18 cellular contexts compared by ENCODE assay signal in genomic region chr1:168506204-168506819, GRCh38. TPM values are rescaled to one million over a fixed set of nuclear protein-coding genes. Genes with fewer than 3 reads are reported as not detected.
DNase-seq lines count a peak whose midpoint lies in the region; ATAC-seq, FAIRE-seq and TF ChIP-seq lines count a peak whose summit lies in the region.
"Had no signal": no experiment of that assay in that cellular context is flagged by ENCODE, and none has a peak within 500 bp of the region (broad histone marks: within the 10 kb centered on the region; RNA-seq: fewer than 3 reads in every experiment).

No MANE protein-coding gene starts in this region.

- H3K27me3 Mint-ChIP-seq in astrocyte (ENCODE audit: low read depth, unreplicated experiment), result peaks cover 12% of the 10 kb centered on the region

- TF ChIP-seq CTCF in AG09309 (IDR thresholded peaks at IDR 0.05; ENCODE audit: control insufficient read depth, insufficient read depth, low read depth, low read length, missing control alignments) (no peak), astrocyte (IDR thresholded peaks at IDR 0.05; ENCODE audit: insufficient read depth, low read depth, low read length) (no peak), keratinocyte (optimal IDR thresholded peaks at IDR 0.05 in 1 of 3, IDR thresholded peaks at IDR 0.05 in 1 of 3, conservative IDR thresholded peaks at IDR 0.05 in 1 of 3; ENCODE audit: extremely low read depth in 1 of 3, insufficient read depth in 2 of 3, low read length in 3 of 3) (no peak)

- H3K4me3 ChIP-seq in AG09309 (ENCODE audit: control insufficient read depth, low read depth, low read length), result no peak overlapping the region
- no peak overlapping the region for H3K4me3 ChIP-seq in astrocyte (ENCODE audit: insufficient read depth, low read depth, low read length)
- H3K4me3 ChIP-seq in keratinocyte (ENCODE audit: control insufficient read depth in 2 of 3, extremely low read depth in 1 of 3, insufficient read depth in 2 of 3, low read depth in 1 of 3, low read length in 3 of 3), result no peak overlapping the region
- H3K4me3 ChIP-seq: left lung had no signal

- H3K36me3 Mint-ChIP-seq in astrocyte (ENCODE audit: low read depth, unreplicated experiment), result no peaks in the 10 kb centered on the region
- H3K36me3 Mint-ChIP-seq: CD8-positive, alpha-beta T cell had no signal

- H3K27ac ChIP-seq in astrocyte (ENCODE audit: low read depth, low read length) (peak overlapping the region; percentile 55), keratinocyte (ENCODE audit: control insufficient read depth, insufficient read depth, low read length) (peak overlapping the region; percentile 11)
- H3K27ac ChIP-seq: left lung had no signal

- peak; percentile 23 for DNase-seq in AG09309 (ENCODE audit: low read depth)
- peak; percentile 75 for DNase-seq in HPDE6-E6E7 (ENCODE audit: extremely low spot score)
- DNase-seq in astrocyte (ENCODE audit: low read depth), result peak; percentile 74
- no peak for DNase-seq in keratinocyte (ENCODE audit: low read depth, low spot score)
- no peak for DNase-seq in activated effector memory CD4-positive, alpha-beta T cell treated with Interleukin-2 at 50 U/mL for 16 hours
- DNase-seq: CD8-positive, alpha-beta T cell; dermis blood vessel endothelial cell; glutamatergic neuron; left lung; NCI-H146; NCI-H526; SHP77 had no signal

- H3K4me3 Mint-ChIP-seq in astrocyte (ENCODE audit: unreplicated experiment), result no peak overlapping the region
- H3K4me3 Mint-ChIP-seq: CD8-positive, alpha-beta T cell; nephron had no signal

- H3K27ac Mint-ChIP-seq in astrocyte (ENCODE audit: unreplicated experiment), result no peak overlapping the region
- H3K27ac Mint-ChIP-seq: CD8-positive, alpha-beta T cell; nephron had no signal

- no peaks in the 10 kb centered on the region for H3K9me3 ChIP-seq in astrocyte (ENCODE audit: insufficient read depth, low read depth, low read length)
- H3K9me3 ChIP-seq in keratinocyte (ENCODE audit: control insufficient read depth, low read depth, low read length), result no peaks in the 10 kb centered on the region
- H3K9me3 ChIP-seq: left lung had no signal

- no peaks in the 10 kb centered on the region for H3K9me1 ChIP-seq in keratinocyte (ENCODE audit: control insufficient read depth, extremely low read depth, insufficient read depth, low read length)

- H3K4me1 Mint-ChIP-seq in astrocyte (ENCODE audit: low read depth, unreplicated experiment), result peaks cover 11% of the 10 kb centered on the region

- peak overlapping the region; percentile 71 for H3K4me2 ChIP-seq in astrocyte (ENCODE audit: low read length)
- H3K4me2 ChIP-seq in keratinocyte (ENCODE audit: control insufficient read depth, extremely low read depth, insufficient read depth, low read depth, low read length), result peak overlapping the region; percentile 56

- H3K4me1 ChIP-seq in astrocyte (ENCODE audit: insufficient read depth, low read length), result peaks cover 6% of the 10 kb centered on the region
- peaks cover 22% of the 10 kb centered on the region for H3K4me1 ChIP-seq in keratinocyte (ENCODE audit: control insufficient read depth, extremely low read depth, insufficient read depth, low read length)

- H2AFZ ChIP-seq in astrocyte (ENCODE audit: low read depth, low read length) (peak overlapping the region; percentile 37), keratinocyte (ENCODE audit: control insufficient read depth, low read length) (peak overlapping the region; percentile 14)

- H3K9ac ChIP-seq in astrocyte (ENCODE audit: low read length) (peak overlapping the region; percentile 44), keratinocyte (ENCODE audit: control insufficient read depth, extremely low read depth, insufficient read depth, low read length) (no peak overlapping the region)

- FAIRE-seq in astrocyte (lab: Jason Lieb, UNC) (no peak), keratinocyte (lab: Jason Lieb, UNC) (peak; percentile 83)

- no peaks in the 10 kb centered on the region for H4K20me1 ChIP-seq in astrocyte (ENCODE audit: insufficient read depth, low read length)
- H4K20me1 ChIP-seq in keratinocyte (ENCODE audit: control insufficient read depth, extremely low read depth, insufficient read depth, low read length), result no peaks in the 10 kb centered on the region

- dilution Hi-C loops in keratinocyte (cut with MboI; ENCODE audit: extremely low pct_ligation_motif_present, low sequenced_read_pairs), result no loop called here

- H3K79me2 ChIP-seq in astrocyte (ENCODE audit: insufficient read depth, low read length), result no peaks in the 10 kb centered on the region
- H3K79me2 ChIP-seq in keratinocyte (ENCODE audit: control insufficient read depth, insufficient read depth, low read length), result no peaks in the 10 kb centered on the region

- no peaks in the 10 kb centered on the region for H3K36me3 ChIP-seq in astrocyte (ENCODE audit: insufficient read depth, low read length)
- no peaks in the 10 kb centered on the region for H3K36me3 ChIP-seq in keratinocyte (ENCODE audit: control insufficient read depth in 2 of 2, extremely low read depth in 1 of 2, insufficient read depth in 2 of 2, low read length in 2 of 2)
- H3K36me3 ChIP-seq: left lung had no signal

- H3K9me3 Mint-ChIP-seq in astrocyte (ENCODE audit: unreplicated experiment), result no peaks in the 10 kb centered on the region
- H3K9me3 Mint-ChIP-seq: CD8-positive, alpha-beta T cell; nephron had no signal

- H3K27me3 ChIP-seq in astrocyte (ENCODE audit: insufficient read depth, low read length) (no peaks in the 10 kb centered on the region), keratinocyte (ENCODE audit: control insufficient read depth, extremely low read depth, insufficient read depth, low read length) (no peaks in the 10 kb centered on the region)
- H3K27me3 ChIP-seq: left lung had no signal

- ATAC-seq in HG02938 (IDR thresholded peaks at IDR 0.05; ENCODE audit: unreplicated experiment), result no peak
- ATAC-seq in GM21723 (IDR thresholded peaks at IDR 0.05; ENCODE audit: unreplicated experiment), result no peak
- ATAC-seq in HG03196 (IDR thresholded peaks at IDR 0.05; ENCODE audit: unreplicated experiment), result no peak
- ATAC-seq: CD8-positive, alpha-beta T cell; left lung; sciatic nerve had no signal

RNA-seq across cellular contexts. Expression of gene XCL2, which starts 37.5 kb away (rescaled TPM):
- total RNA-seq in astrocyte, result not detected in 2 replicates
- polyA plus RNA-seq in keratinocyte, result not detected in 3 replicates
- polyA plus RNA-seq in keratinocyte (2011; ENCODE audit: low read depth), result not detected
- not detected in 2 replicates for polyA plus RNA-seq in keratinocyte (2011; cell fraction: cytosol; rRNA removed)
- not detected in 2 replicates for polyA plus RNA-seq in keratinocyte (2011; cell fraction: nucleus; rRNA removed)
- not detected in 2 replicates for polyA plus RNA-seq in keratinocyte (2012; ENCODE audit: low replicate concordance)
- polyA minus RNA-seq in keratinocyte, result not detected in 3 replicates
- not detected for polyA minus RNA-seq in keratinocyte (2011; cell fraction: cytosol; rRNA and poly(A)+ RNA removed)
- polyA minus RNA-seq in keratinocyte (2011; cell fraction: nucleus; rRNA and poly(A)+ RNA removed), result not detected in 2 replicates
- total RNA-seq: dermis blood vessel endothelial cell, sciatic nerve had no signal
- polyA plus RNA-seq: adipose tissue had no signal

Comparison
In these comparisons a context has a peak if more than half of its experiments do, and no peak if none do; other contexts are left out.
1. DNase-seq: peak in AG09309 (single experiment), HPDE6-E6E7 (single experiment) and astrocyte (single experiment); none in keratinocyte (single experiment) and activated effector memory CD4-positive, alpha-beta T cell treated with Interleukin-2 at 50 U/mL for 16 hours (single experiment).